19 cellular contexts compared by ENCODE assay signal in the genomic region with DNA sequence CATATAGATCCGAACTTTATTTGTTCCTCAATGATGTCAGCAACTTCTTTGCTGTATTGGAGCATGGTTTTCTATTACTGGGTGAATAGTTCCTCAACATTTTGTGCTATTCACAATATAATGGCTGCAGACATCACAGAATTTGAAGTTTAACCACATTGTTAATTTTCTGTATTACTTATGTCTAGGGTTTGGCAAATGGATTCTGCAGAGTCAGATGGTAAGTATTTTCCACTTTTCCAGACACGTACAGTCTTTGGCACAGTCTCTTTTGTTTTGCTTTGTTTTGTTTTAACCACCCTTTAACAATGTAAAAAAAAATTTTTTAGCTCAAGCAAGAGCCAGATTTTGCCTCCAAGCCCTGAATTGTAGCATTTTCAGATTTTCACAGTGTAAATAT.
"Had no signal": no experiment of that assay in that cellular context is flagged by ENCODE, and none has a peak within 500 bp of the region (broad histone marks: within the 10 kb centered on the region; RNA-seq: fewer than 3 reads in every experiment).

No MANE protein-coding gene starts in this region.

- H3K4me3 ChIP-seq: esophagus squamous epithelium, heart right ventricle, mucosa of descending colon, ovary, stomach, thoracic aorta, transverse colon had no signal

- DNase-seq: effector memory CD8-positive, alpha-beta T cell; esophagus squamous epithelium; heart right ventricle; islet precursor cell; mammary epithelial cell; mucosa of descending colon; naive thymus-derived CD8-positive, alpha-beta T cell; ovary; right cardiac atrium; small intestine; stimulated activated CD4-positive, alpha-beta T cell treated with anti-CD3 and anti-CD28 coated beads, Interleukin-12 subunit alpha, Interleukin-12 subunit beta, amount 100 ng/mL, for 4 hours; stimulated activated naive CD4-positive, alpha-beta T cell; stomach; substantia nigra; transverse colon had no signal

- ATAC-seq: effector memory CD8-positive, alpha-beta T cell; heart right ventricle; left lobe of liver; mucosa of descending colon; naive thymus-derived CD8-positive, alpha-beta T cell; right cardiac atrium had no signal

- H3K27ac ChIP-seq: epithelial cell of prostate, esophagus squamous epithelium, heart right ventricle, neutrophil, ovary, stomach, thoracic aorta, transverse colon had no signal

- H3K27me3 ChIP-seq: esophagus squamous epithelium, heart right ventricle, neutrophil, ovary, stomach, transverse colon had no signal

- H3K9me3 ChIP-seq: esophagus squamous epithelium, mucosa of descending colon, neutrophil, ovary, stomach, thoracic aorta, transverse colon had no signal

- H3K36me3 ChIP-seq: esophagus squamous epithelium, heart right ventricle, neutrophil, ovary, stomach, thoracic aorta, transverse colon had no signal
